8 cellular contexts compared by ENCODE assay signal in the genomic region with DNA sequence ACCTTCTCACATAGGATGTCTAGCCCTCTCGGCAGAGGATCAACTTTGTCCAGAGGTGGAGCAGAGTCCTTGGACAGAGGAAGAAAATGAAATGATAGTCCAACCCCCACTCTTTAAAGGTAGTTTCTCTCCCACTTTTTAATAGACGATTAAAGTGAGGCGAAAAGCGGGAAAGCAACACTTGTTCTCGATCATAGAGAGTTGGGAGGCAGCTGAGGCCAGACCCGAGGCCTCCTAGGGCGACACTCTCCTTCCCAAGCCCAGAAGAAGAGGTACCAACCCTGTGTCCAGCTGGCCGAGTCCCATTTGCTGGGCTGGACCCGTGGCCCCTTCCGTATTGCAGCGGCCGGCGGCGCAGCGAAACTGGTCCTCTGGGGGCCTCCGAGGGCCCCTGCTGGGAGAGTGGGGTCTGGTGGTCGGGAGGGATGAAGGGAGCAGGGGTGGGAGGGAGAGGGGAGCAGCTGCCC. TPM values are rescaled to one million over a fixed set of nuclear protein-coding genes. Genes with fewer than 3 reads are reported as not detected.
DNase-seq lines count a peak whose midpoint lies in the region; ATAC-seq, FAIRE-seq and TF ChIP-seq lines count a peak whose summit lies in the region.

No MANE protein-coding gene starts in this region.

- H3K36me3 ChIP-seq in Loucy (ENCODE audit: insufficient read depth, low read length) = no peaks in the 10 kb centered on the region
- no peaks in the 10 kb centered on the region for H3K36me3 ChIP-seq in transverse colon
- H3K36me3 ChIP-seq in kidney (ENCODE audit: control insufficient read depth in 1 of 2, insufficient read depth in 2 of 2, low read length in 2 of 2) = no peaks in the 10 kb centered on the region

- no peak for ATAC-seq in HG02642 (IDR thresholded peaks at IDR 0.05; ENCODE audit: poor library complexity, unreplicated experiment)
- no peak for ATAC-seq in HG03045 (IDR thresholded peaks at IDR 0.05; ENCODE audit: unreplicated experiment)

- H3K9me2 ChIP-seq in Loucy (replicated peaks; ENCODE audit: low read depth, low read length) = no peaks in the 10 kb centered on the region

- H3K27ac Mint-ChIP-seq in dendritic cell treated with granulocyte-macrophage colony-stimulating factor and Interleukin-4, amounts not matched to agents 40 ng/mL and 50 ng/mL, for 4 days = peak overlapping the region; percentile 84

- no peaks in the 10 kb centered on the region for H3F3A ChIP-seq in Loucy (ENCODE audit: low read depth)

- H3K4me1 Mint-ChIP-seq in dendritic cell treated with granulocyte-macrophage colony-stimulating factor and Interleukin-4, amounts not matched to agents 40 ng/mL and 50 ng/mL, for 4 days (ENCODE audit: low read depth) = peaks cover 67% of the 10 kb centered on the region

- peak; percentile 24 for DNase-seq in medulla oblongata (ENCODE audit: extremely low spot score)
- DNase-seq in transverse colon = no peak
- DNase-seq in kidney = no peak
- no peak for DNase-seq in cerebellar cortex (ENCODE audit: low spot score)

- peaks cover 10% of the 10 kb centered on the region for H3K4me1 ChIP-seq in Loucy (ENCODE audit: insufficient read depth, low read length, poor library complexity, severe bottlenecking)
- H3K4me1 ChIP-seq in transverse colon = peaks cover 10 to 75% (median 55%) of the 10 kb centered on the region in 4 donors
- H3K4me1 ChIP-seq in kidney (ENCODE audit: control insufficient read depth in 1 of 2, insufficient read depth in 1 of 2, low read depth in 1 of 2, low read length in 2 of 2) = peaks cover 4 to 18% of the 10 kb centered on the region in 2 donors

- H3K36me3 Mint-ChIP-seq in dendritic cell treated with granulocyte-macrophage colony-stimulating factor and Interleukin-4, amounts not matched to agents 40 ng/mL and 50 ng/mL, for 4 days (ENCODE audit: low read depth) = peaks cover 60% of the 10 kb centered on the region

- peaks cover 67% of the 10 kb centered on the region for H3K79me2 ChIP-seq in Loucy (ENCODE audit: insufficient read depth, low read length)

- FAIRE-seq in kidney (lab: Jason Lieb, UNC) = no peak

- H3K4me3 Mint-ChIP-seq in dendritic cell treated with granulocyte-macrophage colony-stimulating factor and Interleukin-4, amounts not matched to agents 40 ng/mL and 50 ng/mL, for 4 days = peak overlapping the region; percentile 88

- TF ChIP-seq POLR2A in transverse colon (IDR thresholded peaks at IDR 0.05) = no peak

- WGBS in transverse colon (ENCODE audit: low coverage in 1 of 2), 2 donors = 19% methylated on average over 14 of the region's 17 CpGs; no CpG with 5 or more reads in 1 of the 2 donors

- H3K4me3 ChIP-seq in Loucy (ENCODE audit: low read length, poor library complexity, severe bottlenecking) (peak overlapping the region; percentile 67), transverse colon (peak overlapping the region; percentile 16 to 82 (median 64)), kidney (ENCODE audit: low read length in 2 of 2) (peak overlapping the region in 1 of 2 donors; percentile 41)

- no peaks in the 10 kb centered on the region for H3K9me3 Mint-ChIP-seq in dendritic cell treated with granulocyte-macrophage colony-stimulating factor and Interleukin-4, amounts not matched to agents 40 ng/mL and 50 ng/mL, for 4 days

- peaks cover 66% of the 10 kb centered on the region for H3K27me3 Mint-ChIP-seq in dendritic cell treated with granulocyte-macrophage colony-stimulating factor and Interleukin-4, amounts not matched to agents 40 ng/mL and 50 ng/mL, for 4 days

- peak overlapping the region; percentile 52 for H3K9ac ChIP-seq in Loucy (ENCODE audit: low read depth, low read length, poor library complexity, severe bottlenecking)
- H3K9ac ChIP-seq in kidney (ENCODE audit: low read length in 2 of 2) = no peak overlapping the region

- TF ChIP-seq CTCF in Loucy (conservative IDR thresholded peaks at IDR 0.05; ENCODE audit: low read length) = no peak
- no peak for TF ChIP-seq CTCF in transverse colon (IDR thresholded peaks at IDR 0.05)
- TF ChIP-seq CTCF in kidney (IDR thresholded peaks at IDR 0.05; ENCODE audit: borderline replicate concordance, extremely low read depth, insufficient read depth) = no peak

- peak overlapping the region; percentile 55 for H3K4me2 ChIP-seq in Loucy (ENCODE audit: low read depth, low read length, poor library complexity, severe bottlenecking)

- intact Hi-C loops in dendritic cell treated with granulocyte-macrophage colony-stimulating factor and Interleukin-4, amounts not matched to agents 40 ng/mL and 50 ng/mL, for 4 days (cut with micrococcal nuclease) = loop anchor here (1.0 to 10.0 kb wide), 3 partner anchors 261 to 766 kb away; no protein-coding TSS in a partner anchor
- intact Hi-C loops in transverse colon (cut with DNase I; ENCODE audit: low total_unique reads) (loop anchor here (5.0 to 10.0 kb wide), 2 partner anchors 240 to 768 kb away; no protein-coding TSS in a partner anchor), kidney (cut with DNase I) (no loop called here)

- no peaks in the 10 kb centered on the region for H4K20me1 ChIP-seq in Loucy (ENCODE audit: insufficient read depth, low read length, poor library complexity, severe bottlenecking)

- no peak overlapping the region for H2AFZ ChIP-seq in Loucy (ENCODE audit: low read length)

- TF ChIP-seq EP300 in transverse colon (IDR thresholded peaks at IDR 0.05; ENCODE audit: low read depth) = no peak

- no peaks in the 10 kb centered on the region for H3K9me3 ChIP-seq in Loucy (ENCODE audit: insufficient read depth, low read depth, low read length)
- H3K9me3 ChIP-seq in transverse colon = no peaks in the 10 kb centered on the region
- no peaks in the 10 kb centered on the region for H3K9me3 ChIP-seq in kidney (ENCODE audit: control insufficient read depth in 1 of 2, low read length in 2 of 2)

- in situ Hi-C loops in transverse colon (cut with MboI; ENCODE audit: low pct_ligation_motif_present in 1 of 4, low pct_unique_long_range_greater_than_20kb in 1 of 4, low sequenced_read_pairs in 3 of 4) = loop anchor here (10.0 to 25.0 kb wide), 7 partner anchors 240 to 778 kb away; no protein-coding TSS in a partner anchor

- peaks cover 16% of the 10 kb centered on the region for H3K27me3 ChIP-seq in Loucy (ENCODE audit: insufficient read depth, low read length, poor library complexity, severe bottlenecking)
- H3K27me3 ChIP-seq in transverse colon = peaks cover 96% of the 10 kb centered on the region

- H3K27ac ChIP-seq in transverse colon (peak overlapping the region; percentile 66 to 82 (median 74)), kidney (ENCODE audit: low read depth in 2 of 2, low read length in 2 of 2) (no peak overlapping the region)

RNA-seq across cellular contexts. Expression of a gene that starts 2.3 kb away (rescaled TPM):
- total RNA-seq in transverse colon = 10 to 100 TPM in 1 of 4 donors, 1 to 10 TPM in 3; 2.6 to 15.9 (median 5.5) TPM
- 9.9 TPM for total RNA-seq in kidney
- polyA plus RNA-seq in kidney (ENCODE audit: insufficient read depth, low read depth, low replicate concordance) = 0.67 TPM

Comparison
In these comparisons a context has a peak if more than half of its experiments do, and no peak if none do; other contexts are left out.
1. H3K27ac ChIP-seq: peak in transverse colon (4 of 4); none in kidney (0 of 2).